12 cellular contexts compared by ENCODE assay signal in genomic region chr17:65556910-65557348, GRCh38. TPM values are rescaled to one million over a fixed set of nuclear protein-coding genes. Genes with fewer than 3 reads are reported as not detected.
DNase-seq lines count a peak whose midpoint lies in the region; ATAC-seq and TF ChIP-seq lines count a peak whose summit lies in the region.
"Had no signal": no experiment of that assay in that cellular context is flagged by ENCODE, and none has a peak within 500 bp of the region (broad histone marks: within the 10 kb centered on the region; RNA-seq: fewer than 3 reads in every experiment).

No MANE protein-coding gene starts in this region.

- no peak for TF ChIP-seq CTCF in coronary artery (IDR thresholded peaks at IDR 0.05)

- 44% methylated on average over 4 of the region's 4 CpGs for WGBS in right cardiac atrium

- H3K9ac ChIP-seq in endocrine pancreas (ENCODE audit: control insufficient read depth, insufficient read depth, low read length) (no peak overlapping the region), muscle layer of colon (ENCODE audit: low read length) (no peak overlapping the region)

- H3K36me3 ChIP-seq in endocrine pancreas (ENCODE audit: control insufficient read depth, insufficient read depth, low read length), result no peaks in the 10 kb centered on the region
- H3K36me3 ChIP-seq in muscle layer of colon (ENCODE audit: insufficient read depth, low read length), result peaks cover 3% of the 10 kb centered on the region
- H3K36me3 ChIP-seq: adrenal gland had no signal

- H3K27ac ChIP-seq in right cardiac atrium (ENCODE audit: low read length) (no peak overlapping the region), muscle layer of colon (ENCODE audit: low read depth, low read length) (no peak overlapping the region), coronary artery (peak overlapping the region in 1 of 2 donors; percentile 95)

- H3K4me3 ChIP-seq in right cardiac atrium (ENCODE audit: low read length) (peak overlapping the region; percentile 100), endocrine pancreas (ENCODE audit: control insufficient read depth, insufficient read depth, low read length) (peak overlapping the region; percentile 12), muscle layer of colon (ENCODE audit: low read depth in 1 of 2, low read length in 2 of 2) (peak overlapping the region; percentile 11 to 35), coronary artery (no peak overlapping the region)
- H3K4me3 ChIP-seq: adrenal gland had no signal

- no peak for ATAC-seq in right cardiac atrium
- ATAC-seq in left cardiac atrium, result no peak
- ATAC-seq in HG03159 (IDR thresholded peaks at IDR 0.05; ENCODE audit: unreplicated experiment), result no peak
- ATAC-seq in GM18505 (IDR thresholded peaks at IDR 0.05; ENCODE audit: unreplicated experiment), result no peak
- ATAC-seq: Right ventricle myocardium inferior had no signal

- no peaks in the 10 kb centered on the region for H3K27me3 ChIP-seq in right cardiac atrium (ENCODE audit: control insufficient read depth, insufficient read depth)
- H3K27me3 ChIP-seq in endocrine pancreas (ENCODE audit: control insufficient read depth, insufficient read depth, low read length), result no peaks in the 10 kb centered on the region
- peaks cover 0 to 4% of the 10 kb centered on the region in 2 donors for H3K27me3 ChIP-seq in muscle layer of colon (ENCODE audit: control insufficient read depth in 1 of 2, insufficient read depth in 2 of 2, low read length in 2 of 2)
- H3K27me3 ChIP-seq: adrenal gland had no signal

- DNase-seq in right cardiac atrium, result no peak
- DNase-seq in left cardiac atrium, result no peak
- no peak for DNase-seq in GM03348 (ENCODE audit: low spot score)
- no peak for DNase-seq in coronary artery (ENCODE audit: low spot score)
- DNase-seq: NCI-H526 treated with DMSO at 0.1 percent for 48 hours had no signal

- no peak for TF ChIP-seq POLR2A in GM18505 (IDR thresholded peaks at IDR 0.05; ENCODE audit: borderline replicate concordance, extremely low read depth, insufficient read depth, insufficient read length)

- H3K4me1 ChIP-seq in right cardiac atrium (ENCODE audit: control insufficient read depth, insufficient read depth, low read length) (peaks cover 3% of the 10 kb centered on the region), endocrine pancreas (ENCODE audit: control insufficient read depth, insufficient read depth, low read length) (no peaks in the 10 kb centered on the region), muscle layer of colon (ENCODE audit: insufficient read depth, low read length) (peaks cover 11% of the 10 kb centered on the region)

- intact Hi-C loops in right cardiac atrium (cut with DNase I) (loop anchor here (5.0 to 10.0 kb wide), 4 partner anchors 95 to 265 kb away; no protein-coding TSS in a partner anchor), left cardiac atrium (cut with DNase I) (loop anchor here (5.0 to 10.0 kb wide), 2 partner anchors 92 to 265 kb away; no protein-coding TSS in a partner anchor)

- no peaks in the 10 kb centered on the region for H3K9me3 ChIP-seq in right cardiac atrium (ENCODE audit: control insufficient read depth, low read length)
- H3K9me3 ChIP-seq in endocrine pancreas (ENCODE audit: control insufficient read depth, low read length), result no peaks in the 10 kb centered on the region
- H3K9me3 ChIP-seq in muscle layer of colon (ENCODE audit: low read length), result no peaks in the 10 kb centered on the region
- H3K9me3 ChIP-seq: adrenal gland, heart left ventricle had no signal

RNA-seq across cellular contexts. Expression of gene AXIN2, which starts 4.5 kb away (rescaled TPM):
- 10 to 100 TPM; 26.0 to 31.1 (median 29.0) TPM for total RNA-seq in right cardiac atrium
- polyA plus RNA-seq in right cardiac atrium, result 8.9 TPM
- 10 to 100 TPM; 16.4 to 28.5 TPM for total RNA-seq in left cardiac atrium
